In the genomic region with DNA sequence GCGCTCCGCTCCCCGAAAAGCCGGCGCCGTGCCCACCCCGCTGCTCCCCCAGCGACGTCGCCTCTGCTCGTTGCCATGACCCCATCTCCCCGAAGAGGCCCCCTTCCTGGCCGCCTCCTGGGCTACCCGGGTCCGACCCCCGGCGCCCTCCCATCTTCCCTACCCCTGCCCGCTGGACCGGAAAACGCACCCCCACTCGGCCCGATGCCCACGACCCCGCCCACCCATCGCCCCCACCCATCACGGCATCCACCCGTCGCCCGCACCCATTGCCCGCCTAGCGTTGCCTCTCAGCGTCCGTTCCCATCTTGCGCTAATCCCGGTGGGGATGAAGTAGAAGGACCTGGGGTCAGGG, we compare ENCODE assay signal across 8 cellular contexts. TPM values are rescaled to one million over a fixed set of nuclear protein-coding genes. Genes with fewer than 3 reads are reported as not detected.
DNase-seq lines count a peak whose midpoint lies in the region; ATAC-seq lines count a peak whose summit lies in the region.

No MANE protein-coding gene starts in this region.

- DNase-seq in NCI-H82 (lab: John Stamatoyannopoulos, UW) (peak; percentile 29), NCI-H82 treated with DMSO at 0.1 percent for 48 hours (lab: John Stamatoyannopoulos, UW; ENCODE audit: unreplicated experiment) (no peak), substantia nigra (lab: John Stamatoyannopoulos, UW) (peak in 4 of 49 donors; percentile 7 to 61 (median 24)), DMS 273 treated with DMSO at 0.1 percent for 48 hours (lab: John Stamatoyannopoulos, UW) (no peak), middle frontal gyrus (ENCODE audit: extremely low spot score, low spot score) (no peak)
- DNase-seq in activated T-helper 2 cell treated with anti-CD3 and anti-CD28 coated beads, Interferon-gamma antibody, Interleukin-2, Interleukin-4, amounts not matched to agents 10 μg/mL and 5 μg/mL and 100 μg/mL, durations not matched to agents 14 hours and 24 hours and 36 hours (ENCODE audit: low spot score): no peak

- intact Hi-C loops in activated T-helper 2 cell treated with anti-CD3 and anti-CD28 coated beads, Interferon-gamma antibody, Interleukin-2, Interleukin-4, amounts not matched to agents 10 μg/mL and 5 μg/mL and 100 μg/mL, durations not matched to agents 14 hours and 24 hours and 36 hours (cut with micrococcal nuclease): loop anchor here (5.0 kb wide), 1 partner anchor 40 kb away; the partner anchor contains the start of gene RPL10

- H3K27ac Mint-ChIP-seq in activated T-helper 2 cell treated with anti-CD3 and anti-CD28 coated beads, Interferon-gamma antibody, Interleukin-2, Interleukin-4, amounts not matched to agents 10 μg/mL and 5 μg/mL and 100 μg/mL, durations not matched to agents 14 hours and 24 hours and 36 hours: peak overlapping the region; percentile 65

- H3K36me3 Mint-ChIP-seq in activated T-helper 2 cell treated with anti-CD3 and anti-CD28 coated beads, Interferon-gamma antibody, Interleukin-2, Interleukin-4, amounts not matched to agents 10 μg/mL and 5 μg/mL and 100 μg/mL, durations not matched to agents 14 hours and 24 hours and 36 hours (ENCODE audit: low read depth): peaks cover 37% of the 10 kb centered on the region

- H3K27me3 Mint-ChIP-seq in activated T-helper 2 cell treated with anti-CD3 and anti-CD28 coated beads, Interferon-gamma antibody, Interleukin-2, Interleukin-4, amounts not matched to agents 10 μg/mL and 5 μg/mL and 100 μg/mL, durations not matched to agents 14 hours and 24 hours and 36 hours (ENCODE audit: low read depth): no peaks in the 10 kb centered on the region

- no peaks in the 10 kb centered on the region for H3K9me3 Mint-ChIP-seq in activated T-helper 2 cell treated with anti-CD3 and anti-CD28 coated beads, Interferon-gamma antibody, Interleukin-2, Interleukin-4, amounts not matched to agents 10 μg/mL and 5 μg/mL and 100 μg/mL, durations not matched to agents 14 hours and 24 hours and 36 hours

- no peak for ATAC-seq in GM18868 (IDR thresholded peaks at IDR 0.05; ENCODE audit: unreplicated experiment)

- peak overlapping the region; percentile 85 for H3K4me3 Mint-ChIP-seq in activated T-helper 2 cell treated with anti-CD3 and anti-CD28 coated beads, Interferon-gamma antibody, Interleukin-2, Interleukin-4, amounts not matched to agents 10 μg/mL and 5 μg/mL and 100 μg/mL, durations not matched to agents 14 hours and 24 hours and 36 hours (ENCODE audit: low read depth)

- H3K27ac ChIP-seq in substantia nigra (ENCODE audit: low read depth, low read length, poor library complexity, severe bottlenecking): peak overlapping the region; percentile 69

- H3K9me3 ChIP-seq in iPS-18c (ENCODE audit: control insufficient read depth, insufficient read depth, low read length): peaks cover 15% of the 10 kb centered on the region

- H3K4me3 ChIP-seq in iPS-18c (ENCODE audit: insufficient read depth, low read depth, low read length): peak overlapping the region; percentile 64

- peaks cover 8% of the 10 kb centered on the region for H3K4me1 Mint-ChIP-seq in activated T-helper 2 cell treated with anti-CD3 and anti-CD28 coated beads, Interferon-gamma antibody, Interleukin-2, Interleukin-4, amounts not matched to agents 10 μg/mL and 5 μg/mL and 100 μg/mL, durations not matched to agents 14 hours and 24 hours and 36 hours (ENCODE audit: low read depth)

RNA-seq across cellular contexts. Expression of gene GDI1, which starts 0.4 kb away (rescaled TPM):
- total RNA-seq in activated T-helper 2 cell treated with anti-CD3 and anti-CD28 coated beads, Interferon-gamma antibody, Interleukin-2, Interleukin-4, amounts not matched to agents 10 μg/mL and 5 μg/mL and 100 μg/mL, durations not matched to agents 14 hours and 24 hours and 36 hours: 115 and 117 TPM in 2 replicates

RNA-seq across cellular contexts. Expression of gene FAM50A, which starts 6.6 kb away (rescaled TPM):
- 79.6 and 84.1 TPM in 2 replicates for total RNA-seq in activated T-helper 2 cell treated with anti-CD3 and anti-CD28 coated beads, Interferon-gamma antibody, Interleukin-2, Interleukin-4, amounts not matched to agents 10 μg/mL and 5 μg/mL and 100 μg/mL, durations not matched to agents 14 hours and 24 hours and 36 hours

RNA-seq across cellular contexts. Expression of gene ATP6AP1, which starts 8.9 kb away (rescaled TPM):
- total RNA-seq in activated T-helper 2 cell treated with anti-CD3 and anti-CD28 coated beads, Interferon-gamma antibody, Interleukin-2, Interleukin-4, amounts not matched to agents 10 μg/mL and 5 μg/mL and 100 μg/mL, durations not matched to agents 14 hours and 24 hours and 36 hours: 47.4 and 48.9 TPM in 2 replicates

RNA-seq across cellular contexts. Expression of gene PLXNA3, which starts 20.7 kb away (rescaled TPM):
- 62.1 and 62.5 TPM in 2 replicates for total RNA-seq in activated T-helper 2 cell treated with anti-CD3 and anti-CD28 coated beads, Interferon-gamma antibody, Interleukin-2, Interleukin-4, amounts not matched to agents 10 μg/mL and 5 μg/mL and 100 μg/mL, durations not matched to agents 14 hours and 24 hours and 36 hours

RNA-seq across cellular contexts. Expression of gene TAFAZZIN, which starts 26.0 kb away (rescaled TPM):
- 77.3 TPM in 2 replicates for total RNA-seq in activated T-helper 2 cell treated with anti-CD3 and anti-CD28 coated beads, Interferon-gamma antibody, Interleukin-2, Interleukin-4, amounts not matched to agents 10 μg/mL and 5 μg/mL and 100 μg/mL, durations not matched to agents 14 hours and 24 hours and 36 hours
